In genomic region chr22:35399678-35400334, GRCh38 we compare ENCODE assay signal across 8 cellular contexts. TPM values are rescaled to one million over a fixed set of nuclear protein-coding genes. Genes with fewer than 3 reads are reported as not detected.
DNase-seq lines count a peak whose midpoint lies in the region; ATAC-seq, FAIRE-seq and TF ChIP-seq lines count a peak whose summit lies in the region.

Gene MCM5 (plus strand): TSS chr22:35400140. CDS start chr22:35400439, 299 bp downstream.

- peak; percentile 94 for ATAC-seq in GM19035 (IDR thresholded peaks at IDR 0.05; ENCODE audit: unreplicated experiment)
- peak; percentile 96 for ATAC-seq in HG03354 (IDR thresholded peaks at IDR 0.05; ENCODE audit: poor library complexity, severe bottlenecking, unreplicated experiment)

- peak within 1 kb of the TSS; percentile 82 to 85 for H3K4me3 ChIP-seq in kidney (ENCODE audit: low read length in 2 of 2)

- H3K4me1 ChIP-seq in kidney (ENCODE audit: control insufficient read depth in 1 of 2, insufficient read depth in 1 of 2, low read depth in 1 of 2, low read length in 2 of 2): peaks cover 0 to 3% of the 10 kb centered on the region in 2 donors

- H3K9me3 ChIP-seq in kidney (ENCODE audit: control insufficient read depth in 1 of 2, low read length in 2 of 2): no peaks in the 10 kb centered on the region

- TF ChIP-seq CTCF in AG09319 (IDR thresholded peaks at IDR 0.05; ENCODE audit: low read depth, low read length) (no peak), chondrocyte (IDR thresholded peaks at IDR 0.05) (no peak), kidney (IDR thresholded peaks at IDR 0.05; ENCODE audit: borderline replicate concordance, extremely low read depth, insufficient read depth) (no peak)

- H3K9me3 Mint-ChIP-seq in chondrocyte (ENCODE audit: low read depth): no peaks in the 10 kb centered on the region

- peaks cover 16% of the 10 kb centered on the region for H3K4me1 Mint-ChIP-seq in chondrocyte (ENCODE audit: low read depth)

- peaks cover 0 to 4% of the 10 kb centered on the region in 2 donors for H3K36me3 ChIP-seq in kidney (ENCODE audit: control insufficient read depth in 1 of 2, insufficient read depth in 2 of 2, low read length in 2 of 2)

- no peaks in the 10 kb centered on the region for H3K27me3 Mint-ChIP-seq in chondrocyte (ENCODE audit: low read depth)

- peak within 1 kb of the TSS; percentile 97 for H3K4me3 Mint-ChIP-seq in chondrocyte (ENCODE audit: unreplicated experiment)

- H3K27ac ChIP-seq in kidney (ENCODE audit: low read depth in 2 of 2, low read length in 2 of 2): peak within 1 kb of the TSS in 1 of 2 donors; percentile 76

- peak within 1 kb of the TSS; percentile 44 to 65 for H3K9ac ChIP-seq in kidney (ENCODE audit: low read length in 2 of 2)

- no peaks in the 10 kb centered on the region for H3K36me3 Mint-ChIP-seq in chondrocyte (ENCODE audit: low read depth)

- DNase-seq in AG09319 (ENCODE audit: extremely low read depth, low read depth) (peak; percentile 87), NCI-H460 (ENCODE audit: extremely low read depth, low read depth) (peak; percentile 96), chondrocyte (ENCODE audit: low spot score) (peak; percentile 99), kidney (peak; percentile 99)
- DNase-seq in activated CD4-positive, alpha-beta T cell treated with anti-CD3 and anti-CD28 coated beads for 1 hour: peak; percentile 95
- peak; percentile 99 for DNase-seq in stimulated activated CD4-positive, alpha-beta T cell treated with anti-CD3 and anti-CD28 coated beads, Interleukin-15, amount 100 ng/mL, for 24 hours

- intact Hi-C loops in kidney (cut with DNase I): no loop called here

- peak; percentile 98 for FAIRE-seq in kidney (lab: Jason Lieb, UNC)

- peak within 1 kb of the TSS; percentile 85 for H3K27ac Mint-ChIP-seq in chondrocyte (ENCODE audit: unreplicated experiment)

RNA-seq across cellular contexts. Expression of gene MCM5, which starts in this region (rescaled TPM):
- total RNA-seq in NCI-H460 (2014; rRNA removed; shearing (Covaris generic)): 29.5 and 32.1 TPM in 2 replicates
- polyA plus RNA-seq in NCI-H460 (2014; cell fraction: nucleus; rRNA removed): 77.2 and 89.1 TPM in 2 replicates
- total RNA-seq in chondrocyte (13.3 to 49.6 TPM (median 14.4 TPM) in 3 replicates), kidney (26.4 TPM)
- polyA plus RNA-seq in kidney (ENCODE audit: insufficient read depth, low read depth, low replicate concordance): 10.2 TPM
